Comparison of ENCODE assay signal across 31 cellular contexts in genomic region chr7:36594445-36594844, GRCh38.
"Had no signal": no experiment of that assay in that cellular context is flagged by ENCODE, and none has a peak within 500 bp of the region (broad histone marks: within the 10 kb centered on the region; RNA-seq: fewer than 3 reads in every experiment).

No MANE protein-coding gene starts in this region.

- H3K4me1 Mint-ChIP-seq: activated B cell treated with CpG ODN at 0.5 μM for 24 hours, brain, endodermal cell, T-cell had no signal

- H3K36me3 Mint-ChIP-seq: brain had no signal

- H3K9me3 ChIP-seq: ascending aorta, breast epithelium, gastrocnemius medialis had no signal

- H3K4me3 ChIP-seq: ascending aorta, breast epithelium, coronary artery, dorsolateral prefrontal cortex, gastrocnemius medialis had no signal

- H3K27me3 Mint-ChIP-seq: activated CD8-positive, alpha-beta T cell treated with anti-CD3 and anti-CD28 coated beads for 36 hours; activated naive CD4-positive, alpha-beta T cell treated with anti-CD3 and anti-CD28 coated beads, Interleukin-2, amount 50 U/mL, for 24 hours; activated naive CD8-positive, alpha-beta T cell treated with anti-CD3 and anti-CD28 coated beads, Interleukin-2, amount 10 ng/mL, durations not matched to agents 7 days and 5 days; brain; central memory CD8-positive, alpha-beta T cell; dendritic cell treated with granulocyte-macrophage colony-stimulating factor and Interleukin-4, amounts not matched to agents 40 ng/mL and 50 ng/mL, for 4 days; T-cell had no signal

- H3K27ac Mint-ChIP-seq: activated B cell treated with CpG ODN at 0.5 μM for 24 hours; activated CD8-positive, alpha-beta T cell treated with anti-CD3 and anti-CD28 coated beads for 36 hours; activated naive CD4-positive, alpha-beta T cell treated with anti-CD3 and anti-CD28 coated beads for 36 hours; activated naive CD4-positive, alpha-beta T cell treated with anti-CD3 and anti-CD28 coated beads, Interleukin-2, amount 50 U/mL, for 24 hours; activated T-helper 1 cell treated with anti-CD3 and anti-CD28 coated beads, Interleukin-12 subunit alpha, Interleukin-12 subunit beta, Interleukin-2, Interleukin-4 antibody, amounts not matched to agents 30 ng/mL and 10 ng/mL and 1 ng/mL, durations not matched to agents 14 hours and 24 hours and 36 hours; activated T-helper 2 cell treated with anti-CD3 and anti-CD28 coated beads, Interferon-gamma antibody, Interleukin-2, Interleukin-4, amounts not matched to agents 10 μg/mL and 5 μg/mL and 100 μg/mL, durations not matched to agents 14 hours and 24 hours and 36 hours; brain; dendritic cell treated with granulocyte-macrophage colony-stimulating factor and Interleukin-4, amounts not matched to agents 40 ng/mL and 50 ng/mL, for 4 days; endodermal cell; T-cell; T-helper 1 cell treated with Interleukin-12 subunit alpha and Interleukin-12 subunit beta and Interleukin-4 antibody, amounts not matched to agents 30 μg/mL and 1 μg/mL, for 36 hours had no signal

- H3K27ac ChIP-seq: ascending aorta, breast epithelium, coronary artery, dorsolateral prefrontal cortex, foreskin keratinocyte, gastrocnemius medialis, WERI-Rb-1 had no signal

- H3K36me3 ChIP-seq: ascending aorta, breast epithelium, gastrocnemius medialis, WERI-Rb-1 had no signal

- H3K27me3 ChIP-seq: ascending aorta, breast epithelium, dorsolateral prefrontal cortex, foreskin keratinocyte, gastrocnemius medialis had no signal

- H3K9me3 Mint-ChIP-seq: activated CD8-positive, alpha-beta T cell treated with anti-CD3 and anti-CD28 coated beads for 36 hours; activated naive CD4-positive, alpha-beta T cell treated with anti-CD3 and anti-CD28 coated beads for 36 hours; activated naive CD4-positive, alpha-beta T cell treated with anti-CD3 and anti-CD28 coated beads, Interleukin-2, amount 50 U/mL, for 24 hours; activated naive CD8-positive, alpha-beta T cell treated with anti-CD3 and anti-CD28 coated beads, Interleukin-2, amount 10 ng/mL, durations not matched to agents 7 days and 5 days; activated T-helper 1 cell treated with anti-CD3 and anti-CD28 coated beads, Interleukin-12 subunit alpha, Interleukin-12 subunit beta, Interleukin-2, Interleukin-4 antibody, amounts not matched to agents 30 ng/mL and 10 ng/mL and 1 ng/mL, durations not matched to agents 14 hours and 24 hours and 36 hours; activated T-helper 2 cell treated with anti-CD3 and anti-CD28 coated beads, Interferon-gamma antibody, Interleukin-2, Interleukin-4, amounts not matched to agents 10 μg/mL and 5 μg/mL and 100 μg/mL, durations not matched to agents 14 hours and 24 hours and 36 hours; central memory CD8-positive, alpha-beta T cell; endodermal cell; T-cell; T-helper 1 cell treated with Interleukin-12 subunit alpha and Interleukin-12 subunit beta and Interleukin-4 antibody, amounts not matched to agents 30 μg/mL and 1 μg/mL, for 36 hours had no signal

- H3K4me1 ChIP-seq: ascending aorta, breast epithelium, gastrocnemius medialis had no signal

- ATAC-seq: activated CD4-positive, CD25-positive, alpha-beta regulatory T cell treated with anti-CD3 and anti-CD28 coated beads, Interleukin-2, amount 50 U/mL, for 24 hours; activated CD8-positive, alpha-beta T cell treated with anti-CD3 and anti-CD28 coated beads for 36 hours; esophagus mucosa; foreskin keratinocyte; gastrocnemius medialis; T-cell had no signal

- H3K4me3 Mint-ChIP-seq: activated B cell treated with CpG ODN at 0.5 μM for 24 hours; activated CD8-positive, alpha-beta T cell treated with anti-CD3 and anti-CD28 coated beads for 36 hours; activated naive CD4-positive, alpha-beta T cell treated with anti-CD3 and anti-CD28 coated beads for 36 hours; activated naive CD4-positive, alpha-beta T cell treated with anti-CD3 and anti-CD28 coated beads, Interleukin-2, amount 50 U/mL, for 24 hours; activated naive CD8-positive, alpha-beta T cell treated with anti-CD3 and anti-CD28 coated beads, Interleukin-2, amount 10 ng/mL, durations not matched to agents 7 days and 5 days; activated T-helper 1 cell treated with anti-CD3 and anti-CD28 coated beads, Interleukin-12 subunit alpha, Interleukin-12 subunit beta, Interleukin-2, Interleukin-4 antibody, amounts not matched to agents 30 ng/mL and 10 ng/mL and 1 ng/mL, durations not matched to agents 14 hours and 24 hours and 36 hours; brain; central memory CD8-positive, alpha-beta T cell; dendritic cell treated with granulocyte-macrophage colony-stimulating factor and Interleukin-4, amounts not matched to agents 40 ng/mL and 50 ng/mL, for 4 days; endodermal cell; T-cell; T-helper 1 cell treated with Interleukin-12 subunit alpha and Interleukin-12 subunit beta and Interleukin-4 antibody, amounts not matched to agents 30 μg/mL and 1 μg/mL, for 36 hours had no signal

- DNase-seq: activated B cell treated with CpG ODN at 0.5 μM for 24 hours; activated CD4-positive, alpha-beta T cell treated with anti-CD3 and anti-CD28 coated beads for 48 hours; activated CD4-positive, alpha-beta T cell treated with anti-CD3 and anti-CD28 coated beads, Interleukin-2, amount 50 U/mL, for 1 hour; activated CD4-positive, alpha-beta T cell treated with anti-CD3 and anti-CD28 coated beads, Interleukin-2, amount 50 U/mL, for 48 hours; activated CD8-positive, alpha-beta memory T cell treated with anti-CD3 and anti-CD28 coated beads for 24 hours; activated CD8-positive, alpha-beta T cell treated with anti-CD3 and anti-CD28 coated beads for 36 hours; activated effector memory CD4-positive, alpha-beta T cell treated with anti-CD3 and anti-CD28 coated beads, Interleukin-2, amount 50 U/mL, for 16 hours; activated naive CD4-positive, alpha-beta T cell treated with anti-CD3 and anti-CD28 coated beads for 36 hours; activated naive CD8-positive, alpha-beta T cell treated with anti-CD3 and anti-CD28 coated beads, Interleukin-2, amount 10 ng/mL, durations not matched to agents 7 days and 5 days; activated T-cell treated with anti-CD3 and anti-CD28 coated beads, Interleukin-2, amount 50 U/mL, for 48 hours; dorsolateral prefrontal cortex; effector memory CD4-positive, alpha-beta T cell; endodermal cell; foreskin keratinocyte; gastrocnemius medialis; SW 1271; T-cell; T1000; WERI-Rb-1 had no signal
